8 cellular contexts compared by ENCODE assay signal in the genomic region with DNA sequence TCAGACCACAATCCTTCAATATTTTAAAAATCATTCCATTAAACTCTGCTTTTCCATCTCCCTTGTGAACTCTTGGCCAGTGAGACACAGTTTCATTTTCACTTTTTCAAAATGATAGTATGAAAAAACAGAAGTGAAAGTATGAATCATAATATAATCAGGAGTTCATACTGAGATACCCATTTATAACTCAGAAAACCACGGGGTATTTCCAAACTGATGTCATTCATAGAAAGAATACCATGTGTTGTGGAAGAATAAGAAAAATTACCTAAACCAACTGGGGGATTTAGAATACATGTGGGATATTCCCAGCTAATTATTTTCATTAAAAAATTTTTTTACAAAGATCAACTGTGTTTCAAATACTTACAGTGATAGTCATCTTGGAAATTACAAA.
DNase-seq lines count a peak whose midpoint lies in the region; ATAC-seq and TF ChIP-seq lines count a peak whose summit lies in the region.

No MANE protein-coding gene starts in this region.

- H3K27me3 ChIP-seq in adrenal gland = no peaks in the 10 kb centered on the region

- H3K36me3 ChIP-seq in adrenal gland (replicated peaks in 1 of 2) = no peaks in the 10 kb centered on the region

- no peak for TF ChIP-seq CTCF in adrenal gland (IDR thresholded peaks at IDR 0.05)

- no peaks in the 10 kb centered on the region for H3K9me3 ChIP-seq in adrenal gland (replicated peaks in 1 of 3)

- peaks cover 0 to 14% of the 10 kb centered on the region in 2 donors for H3K4me1 ChIP-seq in adrenal gland (replicated peaks in 1 of 2)

- WGBS in adrenal gland, 4 donors = 2 to 5% (median 3%) methylated on average over 1 of the region's 1 CpG

- peak; percentile 83 for DNase-seq in A172 (ENCODE audit: low spot score)
- DNase-seq in SIG-M5 (lab: John Stamatoyannopoulos, UW) = peak; percentile 79
- DNase-seq in fibroblast of peridontal ligament (ENCODE audit: extremely low read depth) = peak; percentile 78
- DNase-seq in adrenal gland = no peak
- DNase-seq in DMS153 treated with DMSO at 0.1 percent for 48 hours (lab: John Stamatoyannopoulos, UW; ENCODE audit: unreplicated experiment) = no peak
- DNase-seq in DMS79 (lab: John Stamatoyannopoulos, UW) = no peak

- no peak for TF ChIP-seq POLR2A in adrenal gland (IDR thresholded peaks at IDR 0.05)

- intact Hi-C loops in adrenal gland (cut with DNase I) = no loop called here

- H3K4me3 ChIP-seq in adrenal gland = peak overlapping the region in 1 of 4 donors; percentile 8

- ATAC-seq in GM18520 (IDR thresholded peaks at IDR 0.05; ENCODE audit: unreplicated experiment) = peak; percentile 52
- ATAC-seq in HG03025 (IDR thresholded peaks at IDR 0.05; ENCODE audit: low FRiP score, unreplicated experiment) = peak; percentile 68

- H3K27ac ChIP-seq in adrenal gland = no peak overlapping the region

Comparison
In these comparisons a context has a peak if more than half of its experiments do, and no peak if none do; other contexts are left out.
1. DNase-seq: peak in A172 (single experiment), SIG-M5 (single experiment) and fibroblast of peridontal ligament (single experiment); none in adrenal gland (0 of 7), DMS153 treated with DMSO at 0.1 percent for 48 hours (single experiment) and DMS79 (single experiment).